In the genomic region with DNA sequence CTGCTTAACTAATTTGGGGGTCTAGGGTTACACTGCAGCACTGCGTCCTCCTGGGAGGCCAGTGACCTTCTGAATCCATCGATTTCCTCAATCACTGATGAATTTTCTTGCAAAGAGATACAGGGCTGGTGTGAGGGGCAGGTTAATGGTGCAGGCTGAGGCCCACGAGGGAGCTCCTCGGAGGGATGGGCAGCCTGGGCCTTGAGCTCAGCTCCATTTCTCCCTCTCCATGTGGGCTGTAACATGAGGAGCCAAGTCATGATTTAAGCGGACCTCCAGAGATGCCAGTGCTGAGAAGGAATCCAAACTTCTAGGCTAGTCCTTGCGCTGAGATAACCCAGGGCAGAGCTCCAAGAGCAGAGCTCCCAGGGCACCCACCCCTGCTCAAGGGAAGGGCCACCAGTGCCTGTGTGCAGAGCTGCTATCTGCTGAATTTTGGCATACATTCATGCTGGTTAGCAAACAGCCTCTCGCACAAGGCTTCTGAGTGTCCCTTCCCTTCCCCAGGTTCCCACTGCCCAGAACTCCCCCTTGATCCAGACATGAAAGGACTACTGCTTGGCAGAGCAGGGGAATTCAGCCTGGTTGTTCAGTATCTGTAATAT, we compare ENCODE assay signal across 31 cellular contexts.
"Had no signal": no experiment of that assay in that cellular context is flagged by ENCODE, and none has a peak within 500 bp of the region (broad histone marks: within the 10 kb centered on the region; RNA-seq: fewer than 3 reads in every experiment).

No MANE protein-coding gene starts in this region.

- H3K36me3 Mint-ChIP-seq: activated CD8-positive, alpha-beta memory T cell treated with anti-CD3 and anti-CD28 coated beads, Interleukin-2, amount 10 ng/mL, durations not matched to agents 7 days and 5 days; activated naive CD4-positive, alpha-beta T cell treated with anti-CD3 and anti-CD28 coated beads, Interleukin-2, amount 50 U/mL, for 72 hours; naive thymus-derived CD8-positive, alpha-beta T cell; stimulated activated memory B cell treated with anti-CD40 and anti-IgM and Interleukin-4, amounts not matched to agents 10 μg/mL and 1 μg/mL and 100 μg/mL, for 72 hours had no signal

- H3K36me3 ChIP-seq: colonic mucosa, gastrocnemius medialis, lower lobe of right lung, neutrophil, prostate gland, suprapubic skin, tibial nerve had no signal

- H3K4me3 ChIP-seq: colonic mucosa, gastrocnemius medialis, lower lobe of right lung, prostate gland, smooth muscle cell, suprapubic skin, tibial nerve had no signal

- H3K4me1 Mint-ChIP-seq: activated B cell treated with CpG ODN at 0.5 μM for 24 hours; activated CD8-positive, alpha-beta memory T cell treated with anti-CD3 and anti-CD28 coated beads, Interleukin-2, amount 10 ng/mL, durations not matched to agents 7 days and 5 days had no signal

- H3K9me3 ChIP-seq: colonic mucosa, gastrocnemius medialis, lower lobe of right lung, neutrophil, prostate gland, suprapubic skin had no signal

- H3K4me3 Mint-ChIP-seq: activated B cell treated with CpG ODN at 0.5 μM for 24 hours; activated CD8-positive, alpha-beta memory T cell treated with anti-CD3 and anti-CD28 coated beads, Interleukin-2, amount 10 ng/mL, durations not matched to agents 7 days and 5 days; activated CD8-positive, alpha-beta T cell treated with anti-CD3 and anti-CD28 coated beads, Interleukin-2, amount 10 ng/mL, durations not matched to agents 7 days and 5 days; effector memory CD8-positive, alpha-beta T cell; naive thymus-derived CD8-positive, alpha-beta T cell; stimulated activated memory B cell treated with anti-CD40 and anti-IgM and Interleukin-4, amounts not matched to agents 10 μg/mL and 1 μg/mL and 100 μg/mL, for 72 hours; T-helper 2 cell treated with Interferon-gamma antibody and Interleukin-4, amounts not matched to agents 5 μg/mL and 100 μg/mL, for 36 hours had no signal

- H3K27me3 ChIP-seq: colonic mucosa, gastrocnemius medialis, suprapubic skin, tibial nerve had no signal

- H3K27ac Mint-ChIP-seq: activated B cell treated with CpG ODN at 0.5 μM for 24 hours; activated CD8-positive, alpha-beta memory T cell treated with anti-CD3 and anti-CD28 coated beads, Interleukin-2, amount 10 ng/mL, durations not matched to agents 7 days and 5 days; activated CD8-positive, alpha-beta T cell treated with anti-CD3 and anti-CD28 coated beads, Interleukin-2, amount 10 ng/mL, durations not matched to agents 7 days and 5 days; activated naive CD4-positive, alpha-beta T cell treated with anti-CD3 and anti-CD28 coated beads, Interleukin-2, amount 50 U/mL, for 72 hours; activated T-helper 2 cell treated with anti-CD3 and anti-CD28 coated beads, Interferon-gamma antibody, Interleukin-2, Interleukin-4, amounts not matched to agents 10 μg/mL and 5 μg/mL and 100 μg/mL, durations not matched to agents 14 hours and 24 hours and 36 hours; effector memory CD8-positive, alpha-beta T cell; naive thymus-derived CD8-positive, alpha-beta T cell; stimulated activated memory B cell treated with anti-CD40 and anti-IgM and Interleukin-4, amounts not matched to agents 10 μg/mL and 1 μg/mL and 100 μg/mL, for 72 hours; T-helper 2 cell treated with Interferon-gamma antibody and Interleukin-4, amounts not matched to agents 5 μg/mL and 100 μg/mL, for 36 hours had no signal

- DNase-seq: activated B cell treated with CpG ODN at 0.5 μM for 24 hours; activated CD8-positive, alpha-beta memory T cell treated with anti-CD3 and anti-CD28 coated beads, Interleukin-2, amount 10 ng/mL, durations not matched to agents 7 days and 5 days; activated CD8-positive, alpha-beta T cell treated with anti-CD3 and anti-CD28 coated beads, Interleukin-2, amount 10 ng/mL, durations not matched to agents 7 days and 5 days; activated naive CD4-positive, alpha-beta T cell; activated T-cell treated with anti-CD3 and anti-CD28 coated beads, Interleukin-2, amount 50 U/mL, for 48 hours; anterior cingulate cortex; cerebellar nuclear complex; colonic mucosa; effector memory CD8-positive, alpha-beta T cell; erythroblast; gastrocnemius medialis; glutamatergic neuron; hippocampal formation; left colon; lower lobe of right lung; mesenchymal stem cell; naive thymus-derived CD8-positive, alpha-beta T cell; retina; stimulated activated CD4-positive, alpha-beta T cell treated with anti-CD3 and anti-CD28 coated beads, Interleukin-1b, Interleukin-23, amount 100 ng/mL, for 48 hours; stimulated activated CD4-positive, alpha-beta T cell treated with anti-CD3 and anti-CD28 coated beads, Interleukin-4, amount 100 ng/mL, for 4 hours; stimulated activated CD8-positive, alpha-beta memory T cell treated with anti-CD3 and anti-CD28 coated beads, Interleukin-4, amount 100 ng/mL, for 48 hours; T-helper 1 cell had no signal

- ATAC-seq: activated CD8-positive, alpha-beta memory T cell treated with anti-CD3 and anti-CD28 coated beads, Interleukin-2, amount 10 ng/mL, durations not matched to agents 7 days and 5 days; activated CD8-positive, alpha-beta T cell treated with anti-CD3 and anti-CD28 coated beads, Interleukin-2, amount 10 ng/mL, durations not matched to agents 7 days and 5 days; activated naive CD4-positive, alpha-beta T cell treated with anti-CD3 and anti-CD28 coated beads, Interleukin-2, amount 50 U/mL, for 72 hours; effector memory CD8-positive, alpha-beta T cell; gastrocnemius medialis; left colon; lower lobe of right lung; naive thymus-derived CD8-positive, alpha-beta T cell; stimulated activated memory B cell treated with anti-CD40 and anti-IgM and Interleukin-4, amounts not matched to agents 10 μg/mL and 1 μg/mL and 100 μg/mL, for 72 hours had no signal

- H3K4me1 ChIP-seq: colonic mucosa, lower lobe of right lung, prostate gland, tibial nerve had no signal

- H3K27ac ChIP-seq: colonic mucosa, gastrocnemius medialis, lower lobe of right lung, neutrophil, prostate gland, suprapubic skin, tibial nerve had no signal

- H3K9me3 Mint-ChIP-seq: activated B cell treated with CpG ODN at 0.5 μM for 24 hours; activated naive CD4-positive, alpha-beta T cell treated with anti-CD3 and anti-CD28 coated beads, Interleukin-2, amount 50 U/mL, for 72 hours; activated T-helper 2 cell treated with anti-CD3 and anti-CD28 coated beads, Interferon-gamma antibody, Interleukin-2, Interleukin-4, amounts not matched to agents 10 μg/mL and 5 μg/mL and 100 μg/mL, durations not matched to agents 14 hours and 24 hours and 36 hours; effector memory CD8-positive, alpha-beta T cell; stimulated activated memory B cell treated with anti-CD40 and anti-IgM and Interleukin-4, amounts not matched to agents 10 μg/mL and 1 μg/mL and 100 μg/mL, for 72 hours; T-helper 2 cell treated with Interferon-gamma antibody and Interleukin-4, amounts not matched to agents 5 μg/mL and 100 μg/mL, for 36 hours had no signal
